In genomic region chr9:127204771-127205470, GRCh38 we compare ENCODE assay signal across 9 cellular contexts. TPM values are rescaled to one million over a fixed set of nuclear protein-coding genes. Genes with fewer than 3 reads are reported as not detected.
DNase-seq lines count a peak whose midpoint lies in the region; ATAC-seq and TF ChIP-seq lines count a peak whose summit lies in the region.
"Had no signal": no experiment of that assay in that cellular context is flagged by ENCODE, and none has a peak within 500 bp of the region (broad histone marks: within the 10 kb centered on the region; RNA-seq: fewer than 3 reads in every experiment).

No MANE protein-coding gene starts in this region.

- in situ Hi-C loops in gastrocnemius medialis (cut with MboI; ENCODE audit: low sequenced_read_pairs in 4 of 4), result loop anchor here in 2 of 4 donors (5.0 kb wide), 2 partner anchors 263 to 268 kb away; no protein-coding TSS in a partner anchor

- intact Hi-C loops in gastrocnemius medialis (cut with DNase I; ENCODE audit: low total_unique reads), result no loop called here

- H3K27ac ChIP-seq in gastrocnemius medialis, result peak overlapping the region; percentile 52 to 74 (median 72)
- H3K27ac ChIP-seq: 22Rv1 had no signal

- H3K27me3 ChIP-seq in gastrocnemius medialis, result no peaks in the 10 kb centered on the region

- H3K4me3 ChIP-seq in gastrocnemius medialis, result no peak overlapping the region

- no peaks in the 10 kb centered on the region for H3K36me3 ChIP-seq in gastrocnemius medialis

- TF ChIP-seq POLR2A in gastrocnemius medialis (IDR thresholded peaks at IDR 0.05), result no peak

- no peaks in the 10 kb centered on the region for H3K9me3 ChIP-seq in gastrocnemius medialis

- DNase-seq in DMS53 (lab: John Stamatoyannopoulos, UW), result peak; percentile 32
- DNase-seq in DMS53 treated with DMSO at 0.1 percent for 48 hours (lab: John Stamatoyannopoulos, UW; ENCODE audit: unreplicated experiment), result no peak
- peak; percentile 64 for DNase-seq in NCI-H446 treated with DMSO at 0.1 percent for 48 hours (lab: John Stamatoyannopoulos, UW)
- peak; percentile 37 for DNase-seq in dermis blood vessel endothelial cell
- DNase-seq in gastrocnemius medialis, result peak; percentile 78 to 92
- no peak for DNase-seq in DMS114 treated with DMSO at 0.1 percent for 48 hours (lab: John Stamatoyannopoulos, UW; ENCODE audit: unreplicated experiment)

- H3K4me1 ChIP-seq in gastrocnemius medialis, result peaks cover 11 to 17% of the 10 kb centered on the region in 2 donors

- peak in 4 of 5 experiments; percentile 15 to 45 (median 24) for TF ChIP-seq CTCF in gastrocnemius medialis (IDR thresholded peaks at IDR 0.05 in 4 of 5, conservative IDR thresholded peaks at IDR 0.05 in 1 of 5)

- peak; percentile 93 for ATAC-seq in gastrocnemius medialis
- ATAC-seq in HG02798 (IDR thresholded peaks at IDR 0.05; ENCODE audit: poor library complexity, unreplicated experiment), result no peak
- no peak for ATAC-seq in GM19397 (IDR thresholded peaks at IDR 0.05; ENCODE audit: unreplicated experiment)

RNA-seq across cellular contexts. Expression of gene GARNL3, which starts 59.7 kb away (rescaled TPM):
- total RNA-seq in dermis blood vessel endothelial cell (2.4 and 3.4 TPM in 2 replicates), gastrocnemius medialis (1 to 10 TPM; 2.5 to 5.7 (median 3.0) TPM)

Comparison
In these comparisons a context has a peak if more than half of its experiments do, and no peak if none do; other contexts are left out.
1. DNase-seq: peak in DMS53 (single experiment), NCI-H446 treated with DMSO at 0.1 percent for 48 hours (single experiment), dermis blood vessel endothelial cell (single experiment) and gastrocnemius medialis (2 of 2); none in DMS53 treated with DMSO at 0.1 percent for 48 hours (single experiment) and DMS114 treated with DMSO at 0.1 percent for 48 hours (single experiment).
2. ATAC-seq: peak in gastrocnemius medialis (2 of 2); none in HG02798 (single experiment) and GM19397 (single experiment).